Comparison of ENCODE assay signal across 15 cellular contexts in genomic region chr7:70720191-70720873, GRCh38.
A peak's percentile ranks its signal among the peaks of the same experiment; 100 is the strongest.
DNase-seq lines count a peak whose midpoint lies in the region; ATAC-seq and TF ChIP-seq lines count a peak whose summit lies in the region.
"Had no signal": no experiment of that assay in that cellular context is flagged by ENCODE, and none has a peak within 500 bp of the region (broad histone marks: within the 10 kb centered on the region; RNA-seq: fewer than 3 reads in every experiment).

No MANE protein-coding gene starts in this region.

- H3K4me1 Mint-ChIP-seq in H9 = peaks cover 76 to 88% of the 10 kb centered on the region in 2 experiments
- peaks cover 54 to 65% of the 10 kb centered on the region in 2 donors for H3K4me1 Mint-ChIP-seq in effector memory CD8-positive, alpha-beta T cell (ENCODE audit: low read depth in 2 of 2)

- H2BK5ac ChIP-seq in H9 (ENCODE audit: insufficient read length, low read length) = no peak overlapping the region

- 0 out of 2 replicates have a peak, but pooled peaks cover 1% of the 10 kb centered on the region for H3K36me3 ChIP-seq in GM06990 (ENCODE audit: control insufficient read depth, insufficient read depth, low read length)
- no peaks in the 10 kb centered on the region for H3K36me3 ChIP-seq in osteoblast (ENCODE audit: insufficient read depth, low read length)
- H3K36me3 ChIP-seq: pancreas, stomach had no signal

- H3K14ac ChIP-seq in H9 (ENCODE audit: insufficient read depth, low read length) = no peak overlapping the region

- H2BK120ac ChIP-seq in H9 (ENCODE audit: low read depth, low read length, poor library complexity, severe bottlenecking) = no peak overlapping the region

- no peaks in the 10 kb centered on the region for H3K27me3 Mint-ChIP-seq in H9 (ENCODE audit: low read depth)
- no peaks in the 10 kb centered on the region for H3K27me3 Mint-ChIP-seq in effector memory CD8-positive, alpha-beta T cell

- H3T11ph ChIP-seq in H9 (ENCODE audit: low read length) = no peak overlapping the region

- no peak overlapping the region for H3K18ac ChIP-seq in H9 (ENCODE audit: insufficient read length, low read depth, low read length)

- no peak overlapping the region for H3K23ac ChIP-seq in H9 (ENCODE audit: insufficient read length, low read depth, low read length)

- H3K9ac ChIP-seq in H9 (ENCODE audit: extremely low read depth, insufficient read length, low read length) = no peak overlapping the region

- no peaks in the 10 kb centered on the region; a peak in 1 of 5 replicates for H3K9me3 Mint-ChIP-seq in H9
- no peaks in the 10 kb centered on the region for H3K9me3 Mint-ChIP-seq in effector memory CD8-positive, alpha-beta T cell
- H3K9me3 Mint-ChIP-seq: activated naive CD8-positive, alpha-beta T cell treated with anti-CD3 and anti-CD28 coated beads, Interleukin-2, amount 10 ng/mL, durations not matched to agents 7 days and 5 days had no signal

- H3K4me2 ChIP-seq in H9 (ENCODE audit: insufficient read depth, insufficient read length, low read length) (no peak overlapping the region), osteoblast (ENCODE audit: insufficient read depth, low read length) (peak overlapping the region; percentile 53)

- H3K36me3 Mint-ChIP-seq in H9 (ENCODE audit: insufficient read depth in 1 of 3, low read depth in 3 of 3) = peaks cover 7 to 59% (median 46%) of the 10 kb centered on the region in 3 experiments; a peak in 6 of 7 replicates
- H3K36me3 Mint-ChIP-seq in effector memory CD8-positive, alpha-beta T cell (ENCODE audit: insufficient read depth) = peaks cover 16% of the 10 kb centered on the region
- H3K36me3 Mint-ChIP-seq: activated naive CD8-positive, alpha-beta T cell treated with anti-CD3 and anti-CD28 coated beads, Interleukin-2, amount 10 ng/mL, durations not matched to agents 7 days and 5 days; CD14-positive monocyte had no signal

- no peak overlapping the region for H2AK5ac ChIP-seq in H9 (ENCODE audit: insufficient read length, low read length)

- H2BK12ac ChIP-seq in H9 (ENCODE audit: insufficient read length, low read depth, low read length) = no peak overlapping the region

- H3K4me1 ChIP-seq in H9 (ENCODE audit: insufficient read depth, low read length) (peaks cover 2% of the 10 kb centered on the region; the same call in 1 of the 2 replicates), osteoblast (ENCODE audit: insufficient read depth, low read length) (no peaks in the 10 kb centered on the region)
- H3K4me1 ChIP-seq: pancreas had no signal

- no peak overlapping the region for H3K4me3 ChIP-seq in GM06990 (replicated peaks; ENCODE audit: low read depth, low read length)
- H3K4me3 ChIP-seq in osteoblast (ENCODE audit: insufficient read depth, low read length) = peak overlapping the region; percentile 19
- H3K4me3 ChIP-seq: pancreas, stomach had no signal

- WGBS in H9 (ENCODE audit: extremely low coverage, insufficient read length, low lambda C conversion rate) = no CpG with 5 or more reads among the region's 7 CpGs

- H3K9me3 ChIP-seq in H9 (ENCODE audit: control insufficient read depth, low read depth, low read length) = no peaks in the 10 kb centered on the region
- H3K9me3 ChIP-seq in osteoblast (ENCODE audit: low read depth, low read length) = no peaks in the 10 kb centered on the region
- H3K9me3 ChIP-seq: pancreas, stomach had no signal

- H3K27me3 ChIP-seq in GM06990 (replicated peaks; ENCODE audit: control insufficient read depth, insufficient read depth, low read length) = no peaks in the 10 kb centered on the region
- no peaks in the 10 kb centered on the region for H3K27me3 ChIP-seq in H9 (ENCODE audit: insufficient read depth, low read length)
- H3K27me3 ChIP-seq in osteoblast (ENCODE audit: insufficient read depth, low read length) = no peaks in the 10 kb centered on the region
- H3K27me3 ChIP-seq: pancreas, stomach had no signal

- peak overlapping the region; percentile 11 to 93 (median 39); a peak in 5 of 7 replicates for H3K27ac Mint-ChIP-seq in H9
- peak overlapping the region; percentile 74 to 89 for H3K27ac Mint-ChIP-seq in effector memory CD8-positive, alpha-beta T cell
- H3K27ac Mint-ChIP-seq: activated naive CD8-positive, alpha-beta T cell treated with anti-CD3 and anti-CD28 coated beads, Interleukin-2, amount 10 ng/mL, durations not matched to agents 7 days and 5 days; CD14-positive monocyte had no signal

- H3K23me2 ChIP-seq in H9 (ENCODE audit: insufficient read length, low read depth, low read length, poor library complexity, severe bottlenecking) = no peaks in the 10 kb centered on the region

- no peak overlapping the region for H3K56ac ChIP-seq in H9 (ENCODE audit: insufficient read length, low read depth, low read length)

- H3K27ac ChIP-seq in H9 (ENCODE audit: insufficient read length, low read depth, low read length) (no peak overlapping the region), osteoblast (ENCODE audit: low read depth, low read length) (no peak overlapping the region)
- H3K27ac ChIP-seq: pancreas, stomach had no signal

- DNase-seq in GM06990 (ENCODE audit: extremely low read depth, insufficient read length) (no peak), H9 (no peak), osteoblast (ENCODE audit: insufficient read length, low spot score, missing footprints) (no peak), amniotic stem cell (lab: John Stamatoyannopoulos, UW) (no peak)
- DNase-seq in effector memory CD8-positive, alpha-beta T cell = no peak
- DNase-seq in stimulated activated naive CD4-positive, alpha-beta T cell treated with Interleukin-2 at 50 U/mL for 16 hours (lab: John Stamatoyannopoulos, UW) = no peak
- DNase-seq: activated naive CD8-positive, alpha-beta T cell treated with anti-CD3 and anti-CD28 coated beads, Interleukin-2, amount 10 ng/mL, durations not matched to agents 7 days and 5 days; midbrain; NCI-H2171; pancreas; Right ventricle myocardium superior; small intestine; stomach had no signal

- no peak overlapping the region for H3K4ac ChIP-seq in H9 (ENCODE audit: low read depth, low read length)

- no peak overlapping the region for H3K4me3 Mint-ChIP-seq in H9
- H3K4me3 Mint-ChIP-seq in effector memory CD8-positive, alpha-beta T cell = peak overlapping the region; percentile 41 to 55
- H3K4me3 Mint-ChIP-seq: activated naive CD8-positive, alpha-beta T cell treated with anti-CD3 and anti-CD28 coated beads, Interleukin-2, amount 10 ng/mL, durations not matched to agents 7 days and 5 days had no signal

- H3K79me1 ChIP-seq in H9 (ENCODE audit: insufficient read depth, low read depth, low read length, poor library complexity, severe bottlenecking) = peaks cover 12% of the 10 kb centered on the region

- ATAC-seq in effector memory CD8-positive, alpha-beta T cell (replicated peaks) = no peak
- ATAC-seq in HG03442 (IDR thresholded peaks at IDR 0.05; ENCODE audit: unreplicated experiment) = no peak
- ATAC-seq: pancreas had no signal

- TF ChIP-seq CTCF in GM06990 (IDR thresholded peaks at IDR 0.05; ENCODE audit: insufficient read depth, low read length, poor library complexity, severe bottlenecking) = peak; percentile 22
- no peak; the same call in 2 of the 3 replicates for TF ChIP-seq CTCF in H9 (conservative IDR thresholded peaks at IDR 0.05)
- TF ChIP-seq CTCF in osteoblast (IDR thresholded peaks at IDR 0.05; ENCODE audit: extremely low read depth, low read depth, low read length) = no peak

- H4K8ac ChIP-seq in H9 (replicated peaks; ENCODE audit: insufficient read length, low read depth, low read length) = no peak overlapping the region

- no peak overlapping the region for H4K5ac ChIP-seq in H9 (ENCODE audit: insufficient read length, low read depth, low read length)

- no peak overlapping the region for H4K91ac ChIP-seq in H9 (ENCODE audit: insufficient read length, low read depth, low read length)

- H3K79me2 ChIP-seq in H9 (ENCODE audit: insufficient read depth, low read length) = peaks cover 20% of the 10 kb centered on the region; the same call in 1 of the 2 replicates
- H3K79me2 ChIP-seq in osteoblast (ENCODE audit: insufficient read depth, low read length) = peaks cover 26% of the 10 kb centered on the region

- H2BK20ac ChIP-seq in H9 (ENCODE audit: low read depth, low read length, poor library complexity, severe bottlenecking) = no peak overlapping the region

- no peak overlapping the region for H2AFZ ChIP-seq in H9 (ENCODE audit: low read length)
- H2AFZ ChIP-seq in osteoblast (ENCODE audit: low read length) = peak overlapping the region; percentile 74

- H4K20me1 ChIP-seq in H9 (ENCODE audit: control insufficient read depth, insufficient read depth, insufficient read length) = no peaks in the 10 kb centered on the region
- no peaks in the 10 kb centered on the region for H4K20me1 ChIP-seq in osteoblast (ENCODE audit: insufficient read depth, low read length)

- H2BK15ac ChIP-seq in H9 (ENCODE audit: low read depth, low read length) = no peak overlapping the region

Comparison
In these comparisons a context has a peak if more than half of its experiments do, and no peak if none do; other contexts are left out.
1. H3K4me3 Mint-ChIP-seq: peak in effector memory CD8-positive, alpha-beta T cell (2 of 2); none in H9 (0 of 2).